Comparison of ENCODE assay signal across 13 cellular contexts in genomic region chr15:63030101-63030528, GRCh38. TPM values are rescaled to one million over a fixed set of nuclear protein-coding genes. Genes with fewer than 3 reads are reported as not detected.
A peak's percentile ranks its signal among the peaks of the same experiment; 100 is the strongest.
DNase-seq lines count a peak whose midpoint lies in the region; ATAC-seq and TF ChIP-seq lines count a peak whose summit lies in the region.
"Had no signal": no experiment of that assay in that cellular context is flagged by ENCODE, and none has a peak within 500 bp of the region (broad histone marks: within the 10 kb centered on the region; RNA-seq: fewer than 3 reads in every experiment).

No MANE protein-coding gene starts in this region.

- CTCF ChIA-PET in IMR-90 (lab: Yijun Ruan, JAX) = interaction anchor here (1.0 to 1.1 kb wide), 3 partner anchors 53 to 179 kb away, joined by 3 to 7 read pairs (median 4); no protein-coding TSS in a partner anchor

- dilution Hi-C loops in IMR-90 (cut with HindIII; ENCODE audit: low sequenced_read_pairs, unreplicated experiment) = no loop called here

- H3K27me3 ChIP-seq in IMR-90 (ENCODE audit: control insufficient read depth, insufficient read depth, low read length) (no peaks in the 10 kb centered on the region), hepatocyte (no peaks in the 10 kb centered on the region), testis (no peaks in the 10 kb centered on the region)
- H3K27me3 ChIP-seq: esophagus squamous epithelium had no signal

- peak overlapping the region; percentile 28; the same call in 1 of the 2 replicates for H3K4ac ChIP-seq in IMR-90 (ENCODE audit: low read depth, low read length)

- H3K79me1 ChIP-seq in IMR-90 (ENCODE audit: low read depth in 1 of 2, low read length in 2 of 2) = no peaks in the 10 kb centered on the region

- no peak overlapping the region for H3K27ac ChIP-seq in IMR-90 (ENCODE audit: insufficient read depth, low read length)
- peak overlapping the region; percentile 73; the same call in 1 of the 2 replicates for H3K27ac ChIP-seq in VCaP
- H3K27ac ChIP-seq in hepatocyte = no peak overlapping the region
- no peak overlapping the region for H3K27ac ChIP-seq in testis
- H3K27ac ChIP-seq: HL-60 had no signal

- H3K9me3 ChIP-seq in IMR-90 (ENCODE audit: control insufficient read depth, insufficient read depth, low read length) (no peaks in the 10 kb centered on the region), hepatocyte (ENCODE audit: low read depth) (no peaks in the 10 kb centered on the region), testis (no peaks in the 10 kb centered on the region)
- H3K9me3 ChIP-seq: esophagus squamous epithelium had no signal

- no peaks in the 10 kb centered on the region for H3K9me2 ChIP-seq in hepatocyte (replicated peaks; ENCODE audit: insufficient read depth)

- peak overlapping the region; percentile 69 for H2AFZ ChIP-seq in IMR-90 (replicated peaks; ENCODE audit: low read length, poor library complexity)
- H2AFZ ChIP-seq in hepatocyte = no peak overlapping the region

- no peak overlapping the region for H3K23ac ChIP-seq in IMR-90 (ENCODE audit: low read depth, low read length)

- no peak overlapping the region for H3K9ac ChIP-seq in IMR-90 (ENCODE audit: low read depth, low read length)

- no peak overlapping the region for H2BK120ac ChIP-seq in IMR-90 (ENCODE audit: low read depth, low read length)

- DNase-seq in IMR-90 (peak; percentile 63), hepatocyte (ENCODE audit: low spot score) (no peak), testis (peak; percentile 39), amniotic stem cell (lab: John Stamatoyannopoulos, UW) (no peak)
- DNase-seq in activated CD8-positive, alpha-beta memory T cell treated with anti-CD3 and anti-CD28 coated beads, Interleukin-2, amount 50 U/mL, for 4 hours = no peak
- DNase-seq: activated CD4-positive, CD25-positive, alpha-beta regulatory T cell treated with anti-CD3 and anti-CD28 coated beads, Interleukin-2, amount 50 U/mL, for 72 hours; activated T-cell treated with anti-CD3 and anti-CD28 coated beads, Interleukin-2, amount 50 U/mL, for 1 hour; CD4-positive, alpha-beta memory T cell; dermis blood vessel endothelial cell; esophagus squamous epithelium had no signal

- H3K18ac ChIP-seq in IMR-90 (ENCODE audit: low read depth, low read length) = no peak overlapping the region

- no peak overlapping the region for H4K5ac ChIP-seq in IMR-90 (ENCODE audit: low read depth, low read length)

- no peak for TF ChIP-seq RAD21 in IMR-90 (IDR thresholded peaks at IDR 0.05; ENCODE audit: low read length)

- no peaks in the 10 kb centered on the region for H3K79me2 ChIP-seq in hepatocyte

- H3K4me3 ChIP-seq in IMR-90 (ENCODE audit: insufficient read depth, low read depth, low read length) (no peak overlapping the region), hepatocyte (no peak overlapping the region), testis (no peak overlapping the region)

- in situ Hi-C loops in IMR-90 (cut with MboI; ENCODE audit: low sequenced_read_pairs) = no loop called here

- no peak overlapping the region for H2BK5ac ChIP-seq in IMR-90 (ENCODE audit: low read depth, low read length, poor library complexity, severe bottlenecking)

- peak; percentile 79 for ATAC-seq in IMR-90 (ENCODE audit: low read depth)
- no peak for ATAC-seq in GM19351 (IDR thresholded peaks at IDR 0.05; ENCODE audit: unreplicated experiment)

- TF ChIP-seq CTCF in IMR-90 (conservative IDR thresholded peaks at IDR 0.05; ENCODE audit: low read depth, low read length) = no peak
- TF ChIP-seq CTCF in VCaP (conservative IDR thresholded peaks at IDR 0.05) = no peak
- no peak for TF ChIP-seq CTCF in hepatocyte (IDR thresholded peaks at IDR 0.05; ENCODE audit: poor library complexity)
- TF ChIP-seq CTCF in testis (IDR thresholded peaks at IDR 0.05) = no peak

- H3K4me2 ChIP-seq in IMR-90 (ENCODE audit: low read depth, low read length) (no peak overlapping the region), hepatocyte (peak overlapping the region; percentile 26)

- BruUV-seq in IMR-90 (replicated peaks; lab: Mats Ljungman, UMichigan) = no TSS peak

- H4K20me1 ChIP-seq in IMR-90 (ENCODE audit: insufficient read depth, low read length) (no peaks in the 10 kb centered on the region), hepatocyte (ENCODE audit: insufficient read depth, poor library complexity, severe bottlenecking) (no peaks in the 10 kb centered on the region)

- no peak overlapping the region for H3K14ac ChIP-seq in IMR-90 (replicated peaks; ENCODE audit: low read depth, low read length)

- H3K4me1 ChIP-seq in IMR-90 (ENCODE audit: control insufficient read depth, insufficient read depth, low read length) (peaks cover 3% of the 10 kb centered on the region), hepatocyte (ENCODE audit: insufficient read depth) (no peaks in the 10 kb centered on the region), testis (no peaks in the 10 kb centered on the region)
- H3K4me1 ChIP-seq: esophagus squamous epithelium had no signal

- POLR2A ChIA-PET in IMR-90 (lab: Charles Lee; ENCODE audit: unreplicated experiment) = interaction anchor here (0.8 kb wide), 1 partner anchor 12 kb away, joined by 3 read pairs; the partner anchor contains the start of gene TPM1

- peak overlapping the region; percentile 17; the same call in 1 of the 2 replicates for H2BK20ac ChIP-seq in IMR-90 (ENCODE audit: low read depth, low read length)

- TF ChIP-seq POLR2A in IMR-90 (IDR thresholded peaks at IDR 0.05; ENCODE audit: low read depth, low read length) (no peak), testis (IDR thresholded peaks at IDR 0.05) (no peak)

- intact Hi-C loops in IMR-90 (cut with micrococcal nuclease) (no loop called here), testis (cut with DNase I; ENCODE audit: low total_unique reads) (no loop called here)

- WGBS in IMR-90 (ENCODE audit: extremely low coverage in 2 of 2, insufficient read length in 1 of 2), 2 experiments = 80% methylated on average over 1 of the region's 6 CpGs; no CpG with 5 or more reads in 1 of the 2 experiments
- 49% methylated on average over 6 of the region's 6 CpGs for WGBS in hepatocyte (ENCODE audit: low lambda C conversion rate, missing lambda C conversion rate)
- 55 to 68% methylated on average over 6 of the region's 6 CpGs for WGBS in testis, 2 donors

- no peak overlapping the region for H2AK9ac ChIP-seq in IMR-90 (replicated peaks; ENCODE audit: low read depth, low read length, poor library complexity)

- H2BK15ac ChIP-seq in IMR-90 (ENCODE audit: low read depth, low read length) = peak overlapping the region; percentile 31; the same call in 1 of the 3 replicates

- no peak overlapping the region for H4K8ac ChIP-seq in IMR-90 (ENCODE audit: low read depth in 2 of 2, low read length in 2 of 2)

- H3K36me3 ChIP-seq in IMR-90 (ENCODE audit: control insufficient read depth, insufficient read depth, low read length) (no peaks in the 10 kb centered on the region), hepatocyte (replicated peaks; ENCODE audit: insufficient read depth, low read depth) (no peaks in the 10 kb centered on the region), testis (ENCODE audit: low read depth, missing control alignments) (no peaks in the 10 kb centered on the region)
- H3K36me3 ChIP-seq: esophagus squamous epithelium had no signal

- H2AK5ac ChIP-seq in IMR-90 (ENCODE audit: low read depth, low read length) = peak overlapping the region; percentile 54; the same call in 1 of the 2 replicates

- H3K56ac ChIP-seq in IMR-90 (ENCODE audit: extremely low read depth, insufficient read depth, low read length) = no peak overlapping the region

- H4K91ac ChIP-seq in IMR-90 (ENCODE audit: insufficient read depth, low read depth, low read length) = no peak overlapping the region

- H3K9me1 ChIP-seq in IMR-90 (ENCODE audit: insufficient read depth, low read length) = no peaks in the 10 kb centered on the region

TF ChIP-seq in IMR-90, 13 proteins besides CTCF, POLR2A, EP300 and RAD21:
- TF ChIP-seq USF2 (IDR thresholded peaks at IDR 0.05; ENCODE audit: low read depth, low read length) = peak; percentile 34; the same call in 1 of the 2 replicates
- TF ChIP-seq CEBPB (IDR thresholded peaks at IDR 0.05; ENCODE audit: low read depth, low read length) = peak; percentile 46; the same call in 1 of the 2 replicates
- TF ChIP-seq RCOR1 (IDR thresholded peaks at IDR 0.05; ENCODE audit: insufficient replicate concordance, low read length) = no peak

RNA-seq across cellular contexts. Expression of gene TPM1, which starts 12.4 kb away (rescaled TPM):
- 661 and 997 TPM in 2 replicates for total RNA-seq in IMR-90 (2012; rRNA removed)
- 1,566 and 1,623 TPM in 2 replicates for polyA plus RNA-seq in IMR-90 (2012; rRNA removed)
- 700 and 932 TPM in 2 replicates for polyA plus RNA-seq in IMR-90 (2012; cell fraction: cytosol; rRNA removed)
- polyA plus RNA-seq in IMR-90 (2012; cell fraction: nucleus; rRNA removed; ENCODE audit: low replicate concordance) = 972 and 2,415 TPM in 2 replicates
- total RNA-seq in hepatocyte = 283 and 291 TPM in 2 replicates
- polyA plus RNA-seq in hepatocyte = 353 and 477 TPM in 2 replicates
- 100 to 1,000 TPM; 126 TPM for total RNA-seq in testis
- polyA plus RNA-seq in testis (ENCODE audit: insufficient read depth, low read depth, low replicate concordance) = 135 TPM

Comparison
In these comparisons a context has a peak if more than half of its experiments do, and no peak if none do; other contexts are left out.
1. DNase-seq: peak in IMR-90 (single experiment) and testis (single experiment); none in hepatocyte (single experiment), activated CD8-positive, alpha-beta memory T cell treated with anti-CD3 and anti-CD28 coated beads, Interleukin-2, amount 50 U/mL, for 4 hours (single experiment) and amniotic stem cell (single experiment).